ENCODE assay signal across 8 cellular contexts in the genomic region with DNA sequence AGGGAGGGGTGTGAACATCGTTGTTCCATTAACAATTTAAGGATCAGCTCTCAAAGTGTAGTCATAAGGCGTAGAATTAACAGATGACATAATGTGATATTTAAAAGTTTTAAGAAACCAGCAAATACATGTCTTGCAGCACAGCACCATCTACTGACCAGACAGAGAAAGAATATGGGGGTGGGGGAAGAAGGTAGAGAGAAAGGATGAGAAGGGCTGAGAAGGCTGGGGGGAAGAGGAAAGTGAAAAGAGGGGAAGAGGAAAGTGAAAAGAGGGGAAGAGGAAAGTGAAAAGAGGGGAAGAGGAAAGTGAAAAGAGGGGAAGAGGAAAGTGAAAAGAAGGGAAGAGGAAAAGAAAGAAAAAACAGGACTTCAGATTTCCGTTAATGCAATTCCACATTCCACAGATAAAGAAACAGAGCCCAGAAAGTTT.
A peak's percentile ranks its signal among the peaks of the same experiment; 100 is the strongest.
DNase-seq lines count a peak whose midpoint lies in the region; ATAC-seq, FAIRE-seq and TF ChIP-seq lines count a peak whose summit lies in the region.

No MANE protein-coding gene starts in this region.

- no peaks in the 10 kb centered on the region for H3K27me3 ChIP-seq in HepG2 (ENCODE audit: control insufficient read depth in 1 of 2, insufficient read depth in 2 of 2, low read length in 2 of 2)
- H3K27me3 ChIP-seq in ovary, result no peaks in the 10 kb centered on the region

- H2AFZ ChIP-seq in HepG2 (ENCODE audit: low read length), result no peak overlapping the region

- H3K36me3 ChIP-seq in HepG2 (replicated peaks in 1 of 2; ENCODE audit: control insufficient read depth in 1 of 2, insufficient read depth in 2 of 2, low read length in 2 of 2) (no peaks in the 10 kb centered on the region), ovary (no peaks in the 10 kb centered on the region)

- TF ChIP-seq CTCF in HepG2 (CRISPR knock-in tag; IDR thresholded peaks at IDR 0.05) (peak; percentile 86), ovary (IDR thresholded peaks at IDR 0.05) (no peak)

- no peaks in the 10 kb centered on the region for H3K79me2 ChIP-seq in HepG2 (ENCODE audit: insufficient read depth, low read length)

- intact Hi-C loops in HepG2 (cut with micrococcal nuclease; ENCODE audit: unreplicated experiment) (loop anchor here (1.0 to 2.0 kb wide), 2 partner anchors 573 to 745 kb away; no protein-coding TSS in a partner anchor), ovary (cut with DNase I) (no loop called here)

- BruUV-seq in HepG2 (replicated peaks; lab: Mats Ljungman, UMichigan), result no TSS peak

- TF ChIP-seq POLR2A in HepG2 (IDR thresholded peaks at IDR 0.05; ENCODE audit: insufficient read depth in 1 of 2, low read depth in 2 of 2, low read length in 2 of 2), result no peak
- no peak for TF ChIP-seq POLR2A in ovary (IDR thresholded peaks at IDR 0.05)

- H3K4me3 ChIP-seq in HepG2 (replicated peaks in 1 of 3; ENCODE audit: insufficient read depth in 1 of 3, low read depth in 2 of 3, low read length in 3 of 3), result no peak overlapping the region
- no peak overlapping the region for H3K4me3 ChIP-seq in ovary

- WGBS in HepG2 (ENCODE audit: low lambda C conversion rate), result 12% methylated on average over 3 of the region's 3 CpGs
- WGBS in ovary, 3 donors, result 7 to 11% (median 7%) methylated on average over 3 of the region's 3 CpGs

- DNase-seq in G401 (ENCODE audit: low spot score) (peak; percentile 31), NCI-H748 (lab: John Stamatoyannopoulos, UW; ENCODE audit: unreplicated experiment) (peak; percentile 83), T47D (ENCODE audit: low read depth in 1 of 2, low spot score in 1 of 2) (peak; percentile 11 to 68), HepG2 (ENCODE audit: low spot score) (peak; percentile 47), SKM-1 treated with dmso at 0.1 percent for 144 hours (lab: John Stamatoyannopoulos, UW; ENCODE audit: unreplicated experiment) (no peak), ovary (no peak)

- no peak for TF ChIP-seq EP300 in HepG2 (IDR thresholded peaks at IDR 0.05; ENCODE audit: low read depth in 2 of 2, low read length in 2 of 2)
- no peak for TF ChIP-seq EP300 in HepG2 (CRISPR knock-in tag; IDR thresholded peaks at IDR 0.05; ENCODE audit: borderline replicate concordance)
- no peak for TF ChIP-seq EP300 in ovary (IDR thresholded peaks at IDR 0.05)

- FAIRE-seq in HepG2 (lab: Jason Lieb, UNC), result no peak

- no peaks in the 10 kb centered on the region for H4K20me1 ChIP-seq in HepG2 (ENCODE audit: insufficient read depth, low read length)

- H3K27ac ChIP-seq in HepG2 (ENCODE audit: extremely low read length, insufficient read depth, low read length) (no peak overlapping the region), ovary (no peak overlapping the region)

- in situ Hi-C loops in G401 (cut with HindIII; ENCODE audit: low sequenced_read_pairs), result no loop called here
- in situ Hi-C loops in T47D (cut with HindIII; ENCODE audit: low pct_unique_long_range_greater_than_20kb, low sequenced_read_pairs), result no loop called here
- in situ Hi-C loops in HepG2 (cut with HindIII; ENCODE audit: extremely low pct_ligation_motif_present, low pct_unique_long_range_greater_than_20kb), result loop anchor here (5.0 to 10.0 kb wide), 2 partner anchors 747 to 1025 kb away; no protein-coding TSS in a partner anchor

- H3K9me3 ChIP-seq in HepG2 (ENCODE audit: low read length), result no peaks in the 10 kb centered on the region
- H3K9me3 ChIP-seq in ovary, result no peaks in the 10 kb centered on the region

- TF ChIP-seq RAD21 in HepG2 (CRISPR knock-in tag; IDR thresholded peaks at IDR 0.05), result peak; percentile 67

- H3K9ac ChIP-seq in HepG2 (ENCODE audit: insufficient read depth, low read depth, low read length), result no peak overlapping the region

- POLR2A ChIA-PET in HepG2 (lab: Yijun Ruan, JAX), result no interaction called here

- CTCF ChIA-PET in HepG2 (lab: Yijun Ruan, JAX; ENCODE audit: low intra/inter-chr PET ratio, low total read pairs), result interaction anchor here (1.1 to 1.8 kb wide), 2 partner anchors 746 to 1030 kb away, joined by 4 to 16 read pairs; no protein-coding TSS in a partner anchor

- no peak overlapping the region for H3K4me2 ChIP-seq in HepG2 (ENCODE audit: low read depth, low read length)

- ATAC-seq in HG03432 (IDR thresholded peaks at IDR 0.05; ENCODE audit: unreplicated experiment), result peak; percentile 82
- peak; percentile 79 for ATAC-seq in HepG2
- no peak for ATAC-seq in HG02840 (IDR thresholded peaks at IDR 0.05; ENCODE audit: low FRiP score, unreplicated experiment)

- no peaks in the 10 kb centered on the region for H3K4me1 ChIP-seq in HepG2 (ENCODE audit: insufficient read depth, low read length)
- no peaks in the 10 kb centered on the region for H3K4me1 ChIP-seq in ovary (ENCODE audit: insufficient read depth)

TF ChIP-seq in HepG2, 621 proteins besides CTCF, POLR2A, EP300 and RAD21:
- TF ChIP-seq ZFY (CRISPR knock-in tag; IDR thresholded peaks at IDR 0.05) (no peak), STAG1 (CRISPR knock-in tag; IDR thresholded peaks at IDR 0.05) (peak; percentile 73), MAZ (IDR thresholded peaks at IDR 0.05; ENCODE audit: borderline replicate concordance, low read depth, low read length) (no peak), MAZ (CRISPR knock-in tag; IDR thresholded peaks at IDR 0.05; ENCODE audit: low read depth) (0 out of 2 replicates have a peak, but pooled peaks have one; percentile 28), SMC3 (IDR thresholded peaks at IDR 0.05; ENCODE audit: low read length) (peak; percentile 67; the same call in 1 of the 2 replicates), GABPB1 (CRISPR knock-in tag; IDR thresholded peaks at IDR 0.05) (no peak), HNRNPK (IDR thresholded peaks at IDR 0.05; ENCODE audit: low read depth, low read length, poor library complexity, severe bottlenecking) (peak; percentile 90), SRSF9 (IDR thresholded peaks at IDR 0.05; ENCODE audit: borderline replicate concordance, insufficient read depth, low read depth, low read length, poor library complexity, severe bottlenecking) (peak; percentile 83), PCBP2 (optimal IDR thresholded peaks at IDR 0.05; ENCODE audit: low read depth, low read length, poor library complexity, severe bottlenecking) (peak; percentile 73), YEATS2 (CRISPR knock-in tag; IDR thresholded peaks at IDR 0.05; ENCODE audit: borderline replicate concordance) (no peak)
- TF ChIP-seq, protein P1, sequence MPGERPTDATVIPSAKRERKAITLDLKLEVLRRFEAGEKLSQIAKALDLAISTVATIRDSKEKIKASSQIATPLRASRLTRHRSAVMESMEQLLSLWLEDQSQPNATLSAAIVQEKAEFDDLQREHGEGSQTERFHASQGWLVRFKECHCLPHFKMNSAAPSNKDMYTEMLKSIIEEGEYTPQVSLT (CRISPR knock-in tag; IDR thresholded peaks at IDR 0.05; ENCODE audit: borderline replicate concordance, low read depth), result no peak
- TF ChIP-seq, protein P2, sequence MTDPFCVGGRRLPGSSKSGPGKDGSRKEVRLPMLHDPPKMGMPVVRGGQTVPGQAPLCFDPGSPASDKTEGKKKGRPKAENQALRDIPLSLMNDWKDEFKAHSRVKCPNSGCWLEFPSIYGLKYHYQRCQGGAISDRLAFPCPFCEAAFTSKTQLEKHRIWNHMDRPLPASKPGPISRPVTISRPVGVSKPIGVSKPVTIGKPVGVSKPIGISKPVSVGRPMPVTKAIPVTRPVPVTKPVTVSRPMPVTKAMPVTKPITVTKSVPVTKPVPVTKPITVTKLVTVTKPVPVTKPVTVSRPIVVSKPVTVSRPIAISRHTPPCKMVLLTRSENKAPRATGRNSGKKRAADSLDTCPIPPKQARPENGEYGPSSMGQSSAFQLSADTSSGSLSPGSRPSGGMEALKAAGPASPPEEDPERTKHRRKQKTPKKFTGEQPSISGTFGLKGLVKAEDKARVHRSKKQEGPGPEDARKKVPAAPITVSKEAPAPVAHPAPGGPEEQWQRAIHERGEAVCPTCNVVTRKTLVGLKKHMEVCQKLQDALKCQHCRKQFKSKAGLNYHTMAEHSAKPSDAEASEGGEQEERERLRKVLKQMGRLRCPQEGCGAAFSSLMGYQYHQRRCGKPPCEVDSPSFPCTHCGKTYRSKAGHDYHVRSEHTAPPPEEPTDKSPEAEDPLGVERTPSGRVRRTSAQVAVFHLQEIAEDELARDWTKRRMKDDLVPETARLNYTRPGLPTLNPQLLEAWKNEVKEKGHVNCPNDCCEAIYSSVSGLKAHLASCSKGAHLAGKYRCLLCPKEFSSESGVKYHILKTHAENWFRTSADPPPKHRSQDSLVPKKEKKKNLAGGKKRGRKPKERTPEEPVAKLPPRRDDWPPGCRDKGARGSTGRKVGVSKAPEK (CRISPR knock-in tag; IDR thresholded peaks at IDR 0.05; ENCODE audit: borderline replicate concordance), result peak; percentile 76; the same call in 1 of the 2 replicates
- TF ChIP-seq, protein P3, sequence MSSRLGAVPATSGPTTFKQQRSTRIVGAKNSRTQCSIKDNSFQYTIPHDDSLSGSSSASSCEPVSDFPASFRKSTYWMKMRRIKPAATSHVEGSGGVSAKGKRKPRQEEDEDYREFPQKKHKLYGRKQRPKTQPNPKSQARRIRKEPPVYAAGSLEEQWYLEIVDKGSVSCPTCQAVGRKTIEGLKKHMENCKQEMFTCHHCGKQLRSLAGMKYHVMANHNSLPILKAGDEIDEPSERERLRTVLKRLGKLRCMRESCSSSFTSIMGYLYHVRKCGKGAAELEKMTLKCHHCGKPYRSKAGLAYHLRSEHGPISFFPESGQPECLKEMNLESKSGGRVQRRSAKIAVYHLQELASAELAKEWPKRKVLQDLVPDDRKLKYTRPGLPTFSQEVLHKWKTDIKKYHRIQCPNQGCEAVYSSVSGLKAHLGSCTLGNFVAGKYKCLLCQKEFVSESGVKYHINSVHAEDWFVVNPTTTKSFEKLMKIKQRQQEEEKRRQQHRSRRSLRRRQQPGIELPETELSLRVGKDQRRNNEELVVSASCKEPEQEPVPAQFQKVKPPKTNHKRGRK (CRISPR knock-in tag; IDR thresholded peaks at IDR 0.05), result peak; percentile 97
TF ChIP-seq in HepG2: peak in this region for 8.

Comparison
In these comparisons a context has a peak if more than half of its experiments do, and no peak if none do; other contexts are left out.
1. DNase-seq: peak in G401 (single experiment), NCI-H748 (single experiment), T47D (2 of 2) and HepG2 (single experiment); none in SKM-1 treated with dmso at 0.1 percent for 144 hours (single experiment) and ovary (0 of 5).